12 cellular contexts compared by ENCODE assay signal in the genomic region with DNA sequence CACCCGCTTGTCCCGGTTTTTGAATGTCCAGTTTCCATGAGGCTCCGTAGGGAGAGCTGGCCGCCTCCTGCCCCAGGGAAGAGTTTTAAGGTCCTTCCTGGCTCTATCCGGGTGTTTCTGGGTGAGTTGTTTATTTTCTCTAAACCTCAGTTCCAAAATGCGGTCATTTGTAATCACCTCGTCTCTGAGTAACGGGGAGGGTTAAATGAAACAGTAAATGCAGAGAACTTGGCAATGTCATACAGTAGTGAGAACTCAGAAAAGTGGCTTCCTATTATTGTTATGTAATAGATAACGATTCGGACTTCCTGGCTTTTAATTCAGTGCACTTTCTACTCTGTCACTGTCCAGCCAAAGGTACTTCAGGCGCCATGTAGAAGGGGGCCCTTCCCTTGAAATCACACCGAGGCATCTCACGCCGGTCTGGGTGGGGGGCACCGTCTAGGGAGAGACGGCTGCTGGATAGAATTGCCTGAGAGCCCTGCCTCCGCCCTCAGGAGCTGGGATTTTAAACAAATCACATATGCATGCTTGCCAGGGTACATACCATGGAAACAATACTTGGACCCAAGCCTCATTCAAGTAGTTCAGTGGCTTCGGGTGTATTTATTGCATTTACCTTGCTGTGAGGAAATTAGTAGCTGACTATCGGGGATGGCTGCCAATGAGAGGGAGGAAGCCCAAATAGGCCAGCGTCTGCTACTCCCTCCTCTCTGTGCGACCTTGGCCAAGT. TPM values are rescaled to one million over a fixed set of nuclear protein-coding genes. Genes with fewer than 3 reads are reported as not detected.
DNase-seq lines count a peak whose midpoint lies in the region; ATAC-seq and TF ChIP-seq lines count a peak whose summit lies in the region.
"Had no signal": no experiment of that assay in that cellular context is flagged by ENCODE, and none has a peak within 500 bp of the region (broad histone marks: within the 10 kb centered on the region; RNA-seq: fewer than 3 reads in every experiment).

No MANE protein-coding gene starts in this region.

- no peak for ATAC-seq in GM21381 (IDR thresholded peaks at IDR 0.05; ENCODE audit: unreplicated experiment)
- ATAC-seq in HG03521 (IDR thresholded peaks at IDR 0.05; ENCODE audit: unreplicated experiment): no peak
- ATAC-seq: GM12878, WTC11 had no signal

- no peaks in the 10 kb centered on the region for H3K36me3 ChIP-seq in breast epithelium
- H3K36me3 ChIP-seq: right atrium auricular region had no signal

- no peak overlapping the region for H3K27ac ChIP-seq in breast epithelium
- H3K27ac ChIP-seq: right atrium auricular region had no signal

- H3K9me3 ChIP-seq in breast epithelium: no peaks in the 10 kb centered on the region
- H3K9me3 ChIP-seq: right atrium auricular region had no signal

- POLR2A ChIA-PET in GM10248 (lab: Yijun Ruan, JAX): no interaction called here

- CTCF ChIA-PET in GM10248 (lab: Yijun Ruan, JAX): interaction anchor here (1.5 kb wide), 1 partner anchor 502 kb away, joined by 6 read pairs; no protein-coding TSS in a partner anchor

- peak overlapping the region in 2 of 3 donors; percentile 36 to 60 for H3K4me3 ChIP-seq in breast epithelium
- H3K4me3 ChIP-seq: GM12878, right atrium auricular region had no signal

- TF ChIP-seq POLR2A in breast epithelium (IDR thresholded peaks at IDR 0.05): no peak

- DNase-seq in Daoy (ENCODE audit: low read depth) (peak; percentile 77), NCI-H1694 treated with DMSO at 0.1 percent for 48 hours (lab: John Stamatoyannopoulos, UW) (peak; percentile 28), breast epithelium (ENCODE audit: low spot score in 2 of 2) (no peak), mesenteric fat pad (ENCODE audit: low spot score) (peak; percentile 74), GM10248 (ENCODE audit: extremely low spot score) (no peak), DMS114 treated with DMSO at 0.1 percent for 48 hours (lab: John Stamatoyannopoulos, UW; ENCODE audit: unreplicated experiment) (no peak)
- DNase-seq: islet precursor cell had no signal

- H3K27me3 ChIP-seq in breast epithelium: peaks cover 0 to 4% of the 10 kb centered on the region in 2 donors
- H3K27me3 ChIP-seq: right atrium auricular region had no signal

- TF ChIP-seq CTCF in breast epithelium (IDR thresholded peaks at IDR 0.05) (no peak), GM10248 (IDR thresholded peaks at IDR 0.05; ENCODE audit: control extremely low read depth, extremely low read depth, low read depth, missing control alignments) (no peak)

- H3K4me1 ChIP-seq in breast epithelium: no peaks in the 10 kb centered on the region
- H3K4me1 ChIP-seq: right atrium auricular region had no signal

- intact Hi-C loops in breast epithelium (cut with DNase I; ENCODE audit: low total_unique reads): no loop called here

RNA-seq across cellular contexts. Expression of gene NOS1, which starts 26.4 kb away (rescaled TPM):
- total RNA-seq in Daoy (2014; rRNA removed; shearing (Covaris generic)): 0.06 TPM in 1 of 2 replicates, not detected in the other
- under 1 TPM in 2 of 3 donors, not detected in 1; under 0.01 to 0.16 TPM for total RNA-seq in breast epithelium
- 0.10 TPM for total RNA-seq in mesenteric fat pad
- total RNA-seq: GM12878 had no signal

Comparison
In these comparisons a context has a peak if more than half of its experiments do, and no peak if none do; other contexts are left out.
1. DNase-seq: peak in Daoy (single experiment), NCI-H1694 treated with DMSO at 0.1 percent for 48 hours (single experiment) and mesenteric fat pad (single experiment); none in breast epithelium (0 of 2), GM10248 (single experiment) and DMS114 treated with DMSO at 0.1 percent for 48 hours (single experiment).